Comparison of ENCODE assay signal across 1 cellular context in the genomic region with DNA sequence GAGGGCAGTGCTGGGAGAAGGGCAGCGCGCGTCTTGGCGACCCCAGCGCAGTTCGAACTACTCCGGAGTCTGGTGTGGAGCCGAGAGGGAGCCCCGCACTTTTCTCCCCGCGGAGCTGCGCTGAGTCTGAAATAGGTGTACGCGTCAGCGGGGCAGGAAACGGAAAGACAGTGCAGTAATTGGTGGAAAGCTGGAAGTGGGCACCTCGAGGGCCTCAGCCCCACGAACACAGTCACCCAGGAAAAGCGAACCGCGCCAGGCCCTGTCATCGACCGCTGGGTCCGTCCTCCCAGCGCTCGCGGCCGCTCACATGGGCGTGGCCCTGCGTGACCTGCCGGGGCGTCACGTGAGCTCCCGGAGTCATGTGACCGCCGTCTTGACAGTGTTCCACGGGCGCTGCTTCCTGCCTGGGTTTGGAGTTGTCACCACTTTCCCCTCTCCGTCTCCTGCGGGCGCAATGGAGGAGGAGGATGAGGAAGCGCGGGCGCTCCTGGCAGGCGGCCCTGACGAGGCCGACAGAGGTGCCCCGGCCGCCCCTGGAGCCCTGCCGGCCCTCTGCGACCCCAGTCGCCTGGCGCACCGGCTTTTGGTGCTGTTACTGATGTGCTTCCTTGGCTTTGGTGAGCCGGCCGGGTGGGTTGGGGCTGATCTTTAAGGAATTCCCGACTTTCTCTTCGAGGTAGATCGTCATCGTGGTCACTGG.
TF ChIP-seq lines count a peak whose summit lies in the region.

A gene with protein sequence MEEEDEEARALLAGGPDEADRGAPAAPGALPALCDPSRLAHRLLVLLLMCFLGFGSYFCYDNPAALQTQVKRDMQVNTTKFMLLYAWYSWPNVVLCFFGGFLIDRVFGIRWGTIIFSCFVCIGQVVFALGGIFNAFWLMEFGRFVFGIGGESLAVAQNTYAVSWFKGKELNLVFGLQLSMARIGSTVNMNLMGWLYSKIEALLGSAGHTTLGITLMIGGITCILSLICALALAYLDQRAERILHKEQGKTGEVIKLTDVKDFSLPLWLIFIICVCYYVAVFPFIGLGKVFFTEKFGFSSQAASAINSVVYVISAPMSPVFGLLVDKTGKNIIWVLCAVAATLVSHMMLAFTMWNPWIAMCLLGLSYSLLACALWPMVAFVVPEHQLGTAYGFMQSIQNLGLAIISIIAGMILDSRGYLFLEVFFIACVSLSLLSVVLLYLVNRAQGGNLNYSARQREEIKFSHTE (plus strand): TSS at position 359 of the 703 bp plus-strand sequence. CDS start 99 bp downstream, at position 458.

TF ChIP-seq in K562, 482 proteins besides CTCF, POLR2A, EP300 and RAD21 (continued from another document):
- peak; percentile 74; the same call in 1 of the 2 replicates for TF ChIP-seq SAFB (IDR thresholded peaks at IDR 0.05; ENCODE audit: borderline replicate concordance, low read depth, low read length)
- TF ChIP-seq HDAC1 (IDR thresholded peaks at IDR 0.05): peak; percentile 68 to 99; a peak in 3 of 4 replicates
- TF ChIP-seq, protein P1, sequence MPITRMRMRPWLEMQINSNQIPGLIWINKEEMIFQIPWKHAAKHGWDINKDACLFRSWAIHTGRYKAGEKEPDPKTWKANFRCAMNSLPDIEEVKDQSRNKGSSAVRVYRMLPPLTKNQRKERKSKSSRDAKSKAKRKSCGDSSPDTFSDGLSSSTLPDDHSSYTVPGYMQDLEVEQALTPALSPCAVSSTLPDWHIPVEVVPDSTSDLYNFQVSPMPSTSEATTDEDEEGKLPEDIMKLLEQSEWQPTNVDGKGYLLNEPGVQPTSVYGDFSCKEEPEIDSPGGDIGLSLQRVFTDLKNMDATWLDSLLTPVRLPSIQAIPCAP (CRISPR knock-in tag; IDR thresholded peaks at IDR 0.05; ENCODE audit: borderline replicate concordance): no peak
- peak; percentile 99 for TF ChIP-seq TGIF2 (CRISPR knock-in tag; IDR thresholded peaks at IDR 0.05)
- TF ChIP-seq, protein P2, sequence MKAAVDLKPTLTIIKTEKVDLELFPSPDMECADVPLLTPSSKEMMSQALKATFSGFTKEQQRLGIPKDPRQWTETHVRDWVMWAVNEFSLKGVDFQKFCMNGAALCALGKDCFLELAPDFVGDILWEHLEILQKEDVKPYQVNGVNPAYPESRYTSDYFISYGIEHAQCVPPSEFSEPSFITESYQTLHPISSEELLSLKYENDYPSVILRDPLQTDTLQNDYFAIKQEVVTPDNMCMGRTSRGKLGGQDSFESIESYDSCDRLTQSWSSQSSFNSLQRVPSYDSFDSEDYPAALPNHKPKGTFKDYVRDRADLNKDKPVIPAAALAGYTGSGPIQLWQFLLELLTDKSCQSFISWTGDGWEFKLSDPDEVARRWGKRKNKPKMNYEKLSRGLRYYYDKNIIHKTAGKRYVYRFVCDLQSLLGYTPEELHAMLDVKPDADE (conservative IDR thresholded peaks at IDR 0.05; ENCODE audit: control insufficient read depth, low read depth, low read length): peak; percentile 98
- TF ChIP-seq ASH1L (IDR thresholded peaks at IDR 0.05; ENCODE audit: borderline replicate concordance, low read depth, partially characterized antibody): no peak
- TF ChIP-seq TAF9B (IDR thresholded peaks at IDR 0.05; ENCODE audit: partially characterized antibody): peak; percentile 61
- TF ChIP-seq, protein P3, sequence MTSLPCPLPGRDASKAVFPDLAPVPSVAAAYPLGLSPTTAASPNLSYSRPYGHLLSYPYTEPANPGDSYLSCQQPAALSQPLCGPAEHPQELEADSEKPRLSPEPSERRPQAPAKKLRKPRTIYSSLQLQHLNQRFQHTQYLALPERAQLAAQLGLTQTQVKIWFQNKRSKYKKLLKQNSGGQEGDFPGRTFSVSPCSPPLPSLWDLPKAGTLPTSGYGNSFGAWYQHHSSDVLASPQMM (CRISPR knock-in tag; IDR thresholded peaks at IDR 0.05): no peak
- TF ChIP-seq ZNF589 (CRISPR knock-in tag; IDR thresholded peaks at IDR 0.05; ENCODE audit: low read depth): no peak; the same call in 1 of the 2 replicates
- peak; percentile 80; the same call in 1 of the 2 replicates for TF ChIP-seq PHF8 (IDR thresholded peaks at IDR 0.05; ENCODE audit: borderline replicate concordance, low read length)
- peak; percentile 42; the same call in 1 of the 2 replicates for TF ChIP-seq GABPB1 (CRISPR knock-in tag; IDR thresholded peaks at IDR 0.05)
- TF ChIP-seq, protein P4, sequence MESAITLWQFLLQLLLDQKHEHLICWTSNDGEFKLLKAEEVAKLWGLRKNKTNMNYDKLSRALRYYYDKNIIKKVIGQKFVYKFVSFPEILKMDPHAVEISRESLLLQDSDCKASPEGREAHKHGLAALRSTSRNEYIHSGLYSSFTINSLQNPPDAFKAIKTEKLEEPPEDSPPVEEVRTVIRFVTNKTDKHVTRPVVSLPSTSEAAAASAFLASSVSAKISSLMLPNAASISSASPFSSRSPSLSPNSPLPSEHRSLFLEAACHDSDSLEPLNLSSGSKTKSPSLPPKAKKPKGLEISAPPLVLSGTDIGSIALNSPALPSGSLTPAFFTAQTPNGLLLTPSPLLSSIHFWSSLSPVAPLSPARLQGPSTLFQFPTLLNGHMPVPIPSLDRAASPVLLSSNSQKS (CRISPR knock-in tag; IDR thresholded peaks at IDR 0.05): no peak
- TF ChIP-seq TRIM24 (IDR thresholded peaks at IDR 0.05): no peak
- no peak for TF ChIP-seq TARDBP (IDR thresholded peaks at IDR 0.05)
- TF ChIP-seq, protein P5, sequence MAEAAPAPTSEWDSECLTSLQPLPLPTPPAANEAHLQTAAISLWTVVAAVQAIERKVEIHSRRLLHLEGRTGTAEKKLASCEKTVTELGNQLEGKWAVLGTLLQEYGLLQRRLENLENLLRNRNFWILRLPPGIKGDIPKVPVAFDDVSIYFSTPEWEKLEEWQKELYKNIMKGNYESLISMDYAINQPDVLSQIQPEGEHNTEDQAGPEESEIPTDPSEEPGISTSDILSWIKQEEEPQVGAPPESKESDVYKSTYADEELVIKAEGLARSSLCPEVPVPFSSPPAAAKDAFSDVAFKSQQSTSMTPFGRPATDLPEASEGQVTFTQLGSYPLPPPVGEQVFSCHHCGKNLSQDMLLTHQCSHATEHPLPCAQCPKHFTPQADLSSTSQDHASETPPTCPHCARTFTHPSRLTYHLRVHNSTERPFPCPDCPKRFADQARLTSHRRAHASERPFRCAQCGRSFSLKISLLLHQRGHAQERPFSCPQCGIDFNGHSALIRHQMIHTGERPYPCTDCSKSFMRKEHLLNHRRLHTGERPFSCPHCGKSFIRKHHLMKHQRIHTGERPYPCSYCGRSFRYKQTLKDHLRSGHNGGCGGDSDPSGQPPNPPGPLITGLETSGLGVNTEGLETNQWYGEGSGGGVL (CRISPR knock-in tag; IDR thresholded peaks at IDR 0.05): no peak
- TF ChIP-seq ZNF586 (CRISPR knock-in tag; conservative IDR thresholded peaks at IDR 0.05): no peak
- no peak for TF ChIP-seq ARHGAP35 (IDR thresholded peaks at IDR 0.05; ENCODE audit: partially characterized antibody)
- TF ChIP-seq, protein P6, sequence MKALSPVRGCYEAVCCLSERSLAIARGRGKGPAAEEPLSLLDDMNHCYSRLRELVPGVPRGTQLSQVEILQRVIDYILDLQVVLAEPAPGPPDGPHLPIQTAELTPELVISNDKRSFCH (CRISPR knock-in tag; IDR thresholded peaks at IDR 0.05): no peak
- TF ChIP-seq, protein P6 (tag; IDR thresholded peaks at IDR 0.05): peak; percentile 47
- no peak for TF ChIP-seq ZNF134 (CRISPR knock-in tag; conservative IDR thresholded peaks at IDR 0.05)
- TF ChIP-seq RHOXF2B (CRISPR knock-in tag; conservative IDR thresholded peaks at IDR 0.05): no peak
- TF ChIP-seq, protein P7, sequence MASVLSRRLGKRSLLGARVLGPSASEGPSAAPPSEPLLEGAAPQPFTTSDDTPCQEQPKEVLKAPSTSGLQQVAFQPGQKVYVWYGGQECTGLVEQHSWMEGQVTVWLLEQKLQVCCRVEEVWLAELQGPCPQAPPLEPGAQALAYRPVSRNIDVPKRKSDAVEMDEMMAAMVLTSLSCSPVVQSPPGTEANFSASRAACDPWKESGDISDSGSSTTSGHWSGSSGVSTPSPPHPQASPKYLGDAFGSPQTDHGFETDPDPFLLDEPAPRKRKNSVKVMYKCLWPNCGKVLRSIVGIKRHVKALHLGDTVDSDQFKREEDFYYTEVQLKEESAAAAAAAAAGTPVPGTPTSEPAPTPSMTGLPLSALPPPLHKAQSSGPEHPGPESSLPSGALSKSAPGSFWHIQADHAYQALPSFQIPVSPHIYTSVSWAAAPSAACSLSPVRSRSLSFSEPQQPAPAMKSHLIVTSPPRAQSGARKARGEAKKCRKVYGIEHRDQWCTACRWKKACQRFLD (CRISPR knock-in tag; IDR thresholded peaks at IDR 0.05): peak; percentile 70; the same call in 1 of the 2 replicates
- TF ChIP-seq, protein P8, sequence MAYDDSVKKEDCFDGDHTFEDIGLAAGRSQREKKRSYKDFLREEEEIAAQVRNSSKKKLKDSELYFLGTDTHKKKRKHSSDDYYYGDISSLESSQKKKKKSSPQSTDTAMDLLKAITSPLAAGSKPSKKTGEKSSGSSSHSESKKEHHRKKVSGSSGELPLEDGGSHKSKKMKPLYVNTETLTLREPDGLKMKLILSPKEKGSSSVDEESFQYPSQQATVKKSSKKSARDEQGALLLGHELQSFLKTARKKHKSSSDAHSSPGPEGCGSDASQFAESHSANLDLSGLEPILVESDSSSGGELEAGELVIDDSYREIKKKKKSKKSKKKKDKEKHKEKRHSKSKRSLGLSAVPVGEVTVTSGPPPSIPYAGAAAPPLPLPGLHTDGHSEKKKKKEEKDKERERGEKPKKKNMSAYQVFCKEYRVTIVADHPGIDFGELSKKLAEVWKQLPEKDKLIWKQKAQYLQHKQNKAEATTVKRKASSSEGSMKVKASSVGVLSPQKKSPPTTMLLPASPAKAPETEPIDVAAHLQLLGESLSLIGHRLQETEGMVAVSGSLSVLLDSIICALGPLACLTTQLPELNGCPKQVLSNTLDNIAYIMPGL (CRISPR knock-in tag; IDR thresholded peaks at IDR 0.05): no peak
- TF ChIP-seq, protein P9, sequence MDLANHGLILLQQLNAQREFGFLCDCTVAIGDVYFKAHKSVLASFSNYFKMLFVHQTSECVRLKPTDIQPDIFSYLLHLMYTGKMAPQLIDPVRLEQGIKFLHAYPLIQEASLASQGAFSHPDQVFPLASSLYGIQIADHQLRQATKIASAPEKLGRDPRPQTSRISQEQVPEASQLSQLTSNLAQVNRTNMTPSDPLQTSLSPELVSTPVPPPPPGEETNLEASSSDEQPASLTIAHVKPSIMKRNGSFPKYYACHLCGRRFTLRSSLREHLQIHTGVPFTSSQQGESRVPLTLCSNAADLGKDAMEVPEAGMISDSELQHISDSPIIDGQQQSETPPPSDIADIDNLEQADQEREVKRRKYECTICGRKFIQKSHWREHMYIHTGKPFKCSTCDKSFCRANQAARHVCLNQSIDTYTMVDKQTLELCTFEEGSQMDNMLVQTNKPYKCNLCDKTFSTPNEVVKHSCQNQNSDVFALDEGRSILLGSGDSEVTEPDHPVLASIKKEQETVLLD (IDR thresholded peaks at IDR 0.05): no peak
- peak; percentile 92 for TF ChIP-seq L3MBTL2 (IDR thresholded peaks at IDR 0.05)
